ENCODE assay signal across 10 cellular contexts in the genomic region with DNA sequence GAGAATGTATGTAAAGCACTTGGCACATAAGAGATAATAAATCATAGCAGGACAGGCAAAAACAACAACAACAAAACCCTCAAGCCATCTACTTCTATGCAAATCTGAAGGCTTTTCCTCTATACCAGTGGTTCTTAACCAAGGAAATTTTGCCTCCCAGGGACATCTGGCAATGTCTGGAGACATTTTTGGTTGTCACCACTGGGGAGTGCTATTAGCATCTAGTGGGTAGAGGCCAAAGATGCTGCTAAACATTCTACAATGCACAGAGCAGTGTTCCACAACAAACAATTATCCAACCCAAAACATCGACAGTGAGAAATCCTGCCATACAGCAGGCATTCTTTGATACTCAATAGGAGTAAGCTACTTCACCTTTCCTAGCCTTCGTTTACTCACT. TPM values are rescaled to one million over a fixed set of nuclear protein-coding genes. Genes with fewer than 3 reads are reported as not detected.
A peak's percentile ranks its signal among the peaks of the same experiment; 100 is the strongest.
DNase-seq lines count a peak whose midpoint lies in the region; ATAC-seq, FAIRE-seq and TF ChIP-seq lines count a peak whose summit lies in the region.
"Had no signal": no experiment of that assay in that cellular context is flagged by ENCODE, and none has a peak within 500 bp of the region (broad histone marks: within the 10 kb centered on the region; RNA-seq: fewer than 3 reads in every experiment).

No MANE protein-coding gene starts in this region.

- BruUV-seq in HepG2 (replicated peaks; lab: Mats Ljungman, UMichigan), result no TSS peak

- H3K9me3 ChIP-seq in HepG2 (ENCODE audit: low read length), result no peaks in the 10 kb centered on the region

- peak; percentile 66 for FAIRE-seq in HepG2 (lab: Jason Lieb, UNC)

- no peak for TF ChIP-seq POLR2A in HepG2 (IDR thresholded peaks at IDR 0.05; ENCODE audit: insufficient read depth in 1 of 2, low read depth in 2 of 2, low read length in 2 of 2)

- no peak overlapping the region for H3K4me2 ChIP-seq in HepG2 (ENCODE audit: low read depth, low read length)

- no peaks in the 10 kb centered on the region for H3K79me2 ChIP-seq in HepG2 (ENCODE audit: insufficient read depth, low read length)

- H3K27me3 Mint-ChIP-seq in activated T-helper 17 cell treated with anti-CD3 and anti-CD28 coated beads, Interleukin-2, amount 50 U/mL, for 72 hours, result no peaks in the 10 kb centered on the region
- H3K27me3 Mint-ChIP-seq: activated B cell treated with CpG ODN at 0.5 μM for 24 hours, IgD-negative memory B cell had no signal

- no peak for ATAC-seq in activated T-helper 17 cell treated with anti-CD3 and anti-CD28 coated beads, Interleukin-2, amount 50 U/mL, for 72 hours (replicated peaks)
- ATAC-seq in HepG2, result peak; percentile 72
- ATAC-seq in GM21723 (IDR thresholded peaks at IDR 0.05; ENCODE audit: unreplicated experiment), result no peak
- no peak for ATAC-seq in GM18867 (IDR thresholded peaks at IDR 0.05; ENCODE audit: unreplicated experiment)
- no peak for ATAC-seq in HG02840 (IDR thresholded peaks at IDR 0.05; ENCODE audit: low FRiP score, unreplicated experiment)

- WGBS in HepG2 (ENCODE audit: low lambda C conversion rate), result 91% methylated on average over 2 of the region's 2 CpGs

- TF ChIP-seq RAD21 in HepG2 (CRISPR knock-in tag; IDR thresholded peaks at IDR 0.05), result peak; percentile 42; the same call in 1 of the 2 replicates

- in situ Hi-C loops in HepG2 (cut with HindIII; ENCODE audit: extremely low pct_ligation_motif_present, low pct_unique_long_range_greater_than_20kb), result no loop called here

- peak overlapping the region; percentile 54 for H3K27ac Mint-ChIP-seq in activated T-helper 17 cell treated with anti-CD3 and anti-CD28 coated beads, Interleukin-2, amount 50 U/mL, for 72 hours
- H3K27ac Mint-ChIP-seq: activated B cell treated with CpG ODN at 0.5 μM for 24 hours, IgD-negative memory B cell had no signal

- no peak overlapping the region for H3K27ac ChIP-seq in HepG2 (ENCODE audit: extremely low read length, insufficient read depth, low read length)

- POLR2A ChIA-PET in HepG2 (lab: Yijun Ruan, JAX), result no interaction called here

- no peak overlapping the region for H3K9ac ChIP-seq in HepG2 (ENCODE audit: insufficient read depth, low read depth, low read length)

- H3K4me1 ChIP-seq in HepG2 (ENCODE audit: insufficient read depth, low read length), result peaks cover 9% of the 10 kb centered on the region

- no peak for TF ChIP-seq EP300 in HepG2 (IDR thresholded peaks at IDR 0.05; ENCODE audit: low read depth in 2 of 2, low read length in 2 of 2)
- no peak for TF ChIP-seq EP300 in HepG2 (CRISPR knock-in tag; IDR thresholded peaks at IDR 0.05; ENCODE audit: borderline replicate concordance)

- peak; percentile 62 for TF ChIP-seq CTCF in HepG2 (CRISPR knock-in tag; IDR thresholded peaks at IDR 0.05)

- H3K4me3 ChIP-seq in H7 (ENCODE audit: insufficient read depth, low read depth, low read length) (no peak overlapping the region), HepG2 (replicated peaks in 1 of 3; ENCODE audit: insufficient read depth in 1 of 3, low read depth in 2 of 3, low read length in 3 of 3) (no peak overlapping the region)

- H3K36me3 Mint-ChIP-seq in activated T-helper 17 cell treated with anti-CD3 and anti-CD28 coated beads, Interleukin-2, amount 50 U/mL, for 72 hours (ENCODE audit: low read depth), result peaks cover 49% of the 10 kb centered on the region

- no peak overlapping the region for H2AFZ ChIP-seq in HepG2 (ENCODE audit: low read length)

- peaks cover 8% of the 10 kb centered on the region for H3K4me1 Mint-ChIP-seq in activated T-helper 17 cell treated with anti-CD3 and anti-CD28 coated beads, Interleukin-2, amount 50 U/mL, for 72 hours
- H3K4me1 Mint-ChIP-seq: activated B cell treated with CpG ODN at 0.5 μM for 24 hours had no signal

- H3K36me3 ChIP-seq in H7 (replicated peaks; ENCODE audit: control insufficient read depth, insufficient read depth, low read length) (no peaks in the 10 kb centered on the region), HepG2 (replicated peaks in 1 of 2; ENCODE audit: control insufficient read depth in 1 of 2, insufficient read depth in 2 of 2, low read length in 2 of 2) (peaks cover 3 to 15% of the 10 kb centered on the region in 2 experiments)

- DNase-seq in CD1c-positive myeloid dendritic cell (ENCODE audit: extremely low spot score), result peak; percentile 23
- DNase-seq in H7, result peak; percentile 38
- peak; percentile 45 for DNase-seq in HepG2 (ENCODE audit: low spot score)
- no peak for DNase-seq in SK-N-DZ (ENCODE audit: low spot score)
- DNase-seq: activated B cell treated with CpG ODN at 0.5 μM for 24 hours had no signal

- H3K9me3 Mint-ChIP-seq in activated T-helper 17 cell treated with anti-CD3 and anti-CD28 coated beads, Interleukin-2, amount 50 U/mL, for 72 hours, result no peaks in the 10 kb centered on the region
- H3K9me3 Mint-ChIP-seq: activated B cell treated with CpG ODN at 0.5 μM for 24 hours, IgD-negative memory B cell had no signal

- no peak overlapping the region for H3K4me3 Mint-ChIP-seq in activated T-helper 17 cell treated with anti-CD3 and anti-CD28 coated beads, Interleukin-2, amount 50 U/mL, for 72 hours
- H3K4me3 Mint-ChIP-seq: activated B cell treated with CpG ODN at 0.5 μM for 24 hours, IgD-negative memory B cell had no signal

- no peaks in the 10 kb centered on the region for H4K20me1 ChIP-seq in HepG2 (ENCODE audit: insufficient read depth, low read length)

- CTCF ChIA-PET in HepG2 (lab: Yijun Ruan, JAX; ENCODE audit: low intra/inter-chr PET ratio, low total read pairs), result interaction anchor here (1.2 to 2.4 kb wide), 2 partner anchors 37 to 170 kb away, joined by 3 to 15 read pairs; no protein-coding TSS in a partner anchor

- intact Hi-C loops in HepG2 (cut with micrococcal nuclease; ENCODE audit: unreplicated experiment), result loop anchor here (1.0 kb wide), 1 partner anchor 37 kb away; no protein-coding TSS in a partner anchor

- H3K27me3 ChIP-seq in H7 (ENCODE audit: control insufficient read depth, insufficient read depth, low read length), result no peaks in the 10 kb centered on the region
- no peaks in the 10 kb centered on the region for H3K27me3 ChIP-seq in HepG2 (ENCODE audit: control insufficient read depth in 1 of 2, insufficient read depth in 2 of 2, low read length in 2 of 2)

RNA-seq across cellular contexts. Expression of a gene that starts 28.2 kb away (rescaled TPM):
- 23.2 and 24.1 TPM in 2 replicates for total RNA-seq in H7 (2014; rRNA removed; shearing (Covaris generic))
- total RNA-seq in activated T-helper 17 cell treated with anti-CD3 and anti-CD28 coated beads, Interleukin-2, amount 50 U/mL, for 72 hours, result 10 to 100 TPM; 30.5 to 30.7 TPM
- 36.0 and 43.3 TPM in 2 replicates for total RNA-seq in HepG2 (2016; rRNA removed; fragmentation: Illumina TruSeq; extraction: Trizol)
- 9.0 and 9.2 TPM in 2 replicates for total RNA-seq in HepG2 (2016; cell fraction: cytosol; rRNA removed; fragmentation: Illumina TruSeq; extraction: Trizol; ENCODE audit: low read depth)
- 32.4 and 40.5 TPM in 2 replicates for total RNA-seq in HepG2 (2016; cell fraction: insoluble cytoplasmic fraction; rRNA removed; fragmentation: Illumina TruSeq; extraction: Trizol)
- total RNA-seq in HepG2 (2016; cell fraction: membrane; rRNA removed; fragmentation: Illumina TruSeq; extraction: Trizol), result 19.9 and 20.6 TPM in 2 replicates
- 19.9 and 21.0 TPM in 2 replicates for total RNA-seq in HepG2 (2016; cell fraction: nucleus; rRNA removed; fragmentation: Illumina TruSeq; extraction: Trizol)
- 34.7 and 40.5 TPM in 2 replicates for polyA plus RNA-seq in HepG2 (2011; rRNA removed)
- polyA plus RNA-seq in HepG2 (2011; cell fraction: cytosol; rRNA removed), result 22.4 and 29.5 TPM in 2 replicates
- 23.6 and 25.0 TPM in 2 replicates for polyA plus RNA-seq in HepG2 (2011; cell fraction: nucleus; rRNA removed)
- polyA plus RNA-seq in HepG2 (2012), result 22.6 and 26.8 TPM in 2 replicates
- 8.7 and 8.9 TPM in 2 replicates for polyA plus RNA-seq in HepG2 (2016; cell fraction: cytosol; fragmentation: Illumina TruSeq; extraction: Trizol; ENCODE audit: low read depth)
- polyA plus RNA-seq in HepG2 (2016; cell fraction: insoluble cytoplasmic fraction; fragmentation: Illumina TruSeq; extraction: Trizol; ENCODE audit: low read depth), result 48.1 and 49.0 TPM in 2 replicates
- 17.2 and 18.2 TPM in 2 replicates for polyA plus RNA-seq in HepG2 (2016; cell fraction: membrane; fragmentation: Illumina TruSeq; extraction: Trizol; ENCODE audit: low read depth)
- 38.9 and 42.1 TPM in 2 replicates for polyA plus RNA-seq in HepG2 (2016; cell fraction: nucleus; fragmentation: Illumina TruSeq; extraction: Trizol; ENCODE audit: insufficient read depth, low read depth)
- 44.9 and 55.2 TPM in 2 replicates for polyA minus RNA-seq in HepG2 (2011; rRNA and poly(A)+ RNA removed; ENCODE audit: low replicate concordance)
- polyA minus RNA-seq in HepG2 (2011; cell fraction: cytosol; rRNA and poly(A)+ RNA removed), result 25.7 and 31.2 TPM in 2 replicates
- polyA minus RNA-seq in HepG2 (2011; cell fraction: nucleus; rRNA and poly(A)+ RNA removed), result 16.4 and 19.6 TPM in 2 replicates
- polyA plus RNA-seq in SK-N-DZ (2014; cell fraction: cytosol; rRNA removed), result 55.1 and 59.9 TPM in 2 replicates
- 19.4 and 27.4 TPM in 2 replicates for polyA plus RNA-seq in SK-N-DZ (2014; cell fraction: nucleus; rRNA removed)

RNA-seq across cellular contexts. Expression of a gene that starts 55.9 kb away (rescaled TPM):
- total RNA-seq in H7 (2014; rRNA removed; shearing (Covaris generic)), result 36.7 and 44.3 TPM in 2 replicates
- 10 to 100 TPM; 31.8 to 34.8 TPM for total RNA-seq in activated T-helper 17 cell treated with anti-CD3 and anti-CD28 coated beads, Interleukin-2, amount 50 U/mL, for 72 hours
- total RNA-seq in HepG2 (2016; rRNA removed; fragmentation: Illumina TruSeq; extraction: Trizol), result 53.7 and 82.4 TPM in 2 replicates
- total RNA-seq in HepG2 (2016; cell fraction: cytosol; rRNA removed; fragmentation: Illumina TruSeq; extraction: Trizol; ENCODE audit: low read depth), result 10.7 and 11.7 TPM in 2 replicates
- 57.1 and 88.9 TPM in 2 replicates for total RNA-seq in HepG2 (2016; cell fraction: insoluble cytoplasmic fraction; rRNA removed; fragmentation: Illumina TruSeq; extraction: Trizol)
- 25.4 and 26.8 TPM in 2 replicates for total RNA-seq in HepG2 (2016; cell fraction: membrane; rRNA removed; fragmentation: Illumina TruSeq; extraction: Trizol)
- total RNA-seq in HepG2 (2016; cell fraction: nucleus; rRNA removed; fragmentation: Illumina TruSeq; extraction: Trizol), result 26.9 and 33.4 TPM in 2 replicates
- 10.5 and 18.7 TPM in 2 replicates for polyA plus RNA-seq in HepG2 (2011; rRNA removed)
- 9.6 and 10.1 TPM in 2 replicates for polyA plus RNA-seq in HepG2 (2011; cell fraction: cytosol; rRNA removed)
- polyA plus RNA-seq in HepG2 (2011; cell fraction: nucleus; rRNA removed), result 8.8 and 10.9 TPM in 2 replicates
- 8.0 and 18.3 TPM in 2 replicates for polyA plus RNA-seq in HepG2 (2012)
- polyA plus RNA-seq in HepG2 (2016; cell fraction: cytosol; fragmentation: Illumina TruSeq; extraction: Trizol; ENCODE audit: low read depth), result 4.4 and 5.3 TPM in 2 replicates
- 61.2 and 64.9 TPM in 2 replicates for polyA plus RNA-seq in HepG2 (2016; cell fraction: insoluble cytoplasmic fraction; fragmentation: Illumina TruSeq; extraction: Trizol; ENCODE audit: low read depth)
- polyA plus RNA-seq in HepG2 (2016; cell fraction: membrane; fragmentation: Illumina TruSeq; extraction: Trizol; ENCODE audit: low read depth), result 9.5 and 10.6 TPM in 2 replicates
- 65.4 and 71.7 TPM in 2 replicates for polyA plus RNA-seq in HepG2 (2016; cell fraction: nucleus; fragmentation: Illumina TruSeq; extraction: Trizol; ENCODE audit: insufficient read depth, low read depth)
- 6.5 and 15.7 TPM in 2 replicates for polyA minus RNA-seq in HepG2 (2011; rRNA and poly(A)+ RNA removed; ENCODE audit: low replicate concordance)
- polyA minus RNA-seq in HepG2 (2011; cell fraction: cytosol; rRNA and poly(A)+ RNA removed), result 6.1 and 9.5 TPM in 2 replicates
- 10.8 and 15.7 TPM in 2 replicates for polyA minus RNA-seq in HepG2 (2011; cell fraction: nucleus; rRNA and poly(A)+ RNA removed)
- polyA plus RNA-seq in SK-N-DZ (2014; cell fraction: cytosol; rRNA removed), result 108 and 121 TPM in 2 replicates
- polyA plus RNA-seq in SK-N-DZ (2014; cell fraction: nucleus; rRNA removed), result 53.8 and 73.5 TPM in 2 replicates
